Comparison of ENCODE assay signal across 24 cellular contexts in the genomic region with DNA sequence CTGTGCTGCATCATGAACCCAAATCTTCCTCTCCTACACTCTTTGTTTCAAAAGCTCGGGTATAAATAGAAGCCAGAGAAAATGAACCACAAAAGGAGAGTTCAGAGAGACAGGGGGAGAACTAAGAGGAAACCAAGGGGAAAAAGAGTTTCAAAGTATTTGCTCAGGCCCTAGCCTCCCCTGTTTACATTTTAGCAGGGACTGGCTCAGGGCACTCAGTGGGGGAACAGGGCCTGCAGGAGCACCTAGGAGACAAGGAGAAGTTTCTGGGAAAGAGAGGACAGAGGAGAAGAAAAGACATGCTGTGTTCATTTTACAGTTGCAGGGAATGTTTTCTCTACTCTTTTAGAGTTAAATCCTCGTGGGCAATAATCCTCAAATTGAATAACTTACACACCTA. TPM values are rescaled to one million over a fixed set of nuclear protein-coding genes. Genes with fewer than 3 reads are reported as not detected.
DNase-seq lines count a peak whose midpoint lies in the region; ATAC-seq and TF ChIP-seq lines count a peak whose summit lies in the region.
"Had no signal": no experiment of that assay in that cellular context is flagged by ENCODE, and none has a peak within 500 bp of the region (broad histone marks: within the 10 kb centered on the region; RNA-seq: fewer than 3 reads in every experiment).

No MANE protein-coding gene starts in this region.

- peaks cover 30% of the 10 kb centered on the region for H3K4me1 Mint-ChIP-seq in dendritic cell treated with granulocyte-macrophage colony-stimulating factor and Interleukin-4, amounts not matched to agents 40 ng/mL and 50 ng/mL, for 4 days (ENCODE audit: low read depth)
- peaks cover 5% of the 10 kb centered on the region for H3K4me1 Mint-ChIP-seq in osteocyte (ENCODE audit: unreplicated experiment)
- H3K4me1 Mint-ChIP-seq in activated CD8-positive, alpha-beta T cell treated with anti-CD3 and anti-CD28 coated beads, Interleukin-2, amount 10 ng/mL, durations not matched to agents 7 days and 5 days (ENCODE audit: low read depth): peaks cover 4% of the 10 kb centered on the region

- CTCF ChIA-PET in activated CD8-positive, alpha-beta T cell treated with anti-CD3 and anti-CD28 coated beads, Interleukin-2, amount 10 ng/mL, durations not matched to agents 7 days and 5 days (lab: Charles Lee): no interaction called here

- no peak for ATAC-seq in GM18873 (IDR thresholded peaks at IDR 0.05; ENCODE audit: low FRiP score, unreplicated experiment)
- no peak for ATAC-seq in activated CD8-positive, alpha-beta T cell treated with anti-CD3 and anti-CD28 coated beads, Interleukin-2, amount 10 ng/mL, durations not matched to agents 7 days and 5 days
- ATAC-seq: HCT116, Panc1 had no signal

- POLR2A ChIA-PET in activated CD8-positive, alpha-beta T cell treated with anti-CD3 and anti-CD28 coated beads, Interleukin-2, amount 10 ng/mL, durations not matched to agents 7 days and 5 days (lab: Charles Lee): interaction anchor here (0.7 kb wide), 1 partner anchor 157 kb away, joined by 3 read pairs; no protein-coding TSS in a partner anchor

- peak overlapping the region; percentile 5 for H3K27ac Mint-ChIP-seq in dendritic cell treated with granulocyte-macrophage colony-stimulating factor and Interleukin-4, amounts not matched to agents 40 ng/mL and 50 ng/mL, for 4 days
- H3K27ac Mint-ChIP-seq in osteocyte (ENCODE audit: unreplicated experiment): no peak overlapping the region
- H3K27ac Mint-ChIP-seq in activated CD8-positive, alpha-beta T cell treated with anti-CD3 and anti-CD28 coated beads, Interleukin-2, amount 10 ng/mL, durations not matched to agents 7 days and 5 days: no peak overlapping the region
- H3K27ac Mint-ChIP-seq: CD4-positive, CD25-positive, alpha-beta regulatory T cell had no signal

- intact Hi-C loops in dendritic cell treated with granulocyte-macrophage colony-stimulating factor and Interleukin-4, amounts not matched to agents 40 ng/mL and 50 ng/mL, for 4 days (cut with micrococcal nuclease): loop anchor here (5.0 kb wide), 1 partner anchor 64 kb away; no protein-coding TSS in a partner anchor

- H3K9me3 Mint-ChIP-seq in dendritic cell treated with granulocyte-macrophage colony-stimulating factor and Interleukin-4, amounts not matched to agents 40 ng/mL and 50 ng/mL, for 4 days: peaks cover 6% of the 10 kb centered on the region
- H3K9me3 Mint-ChIP-seq in osteocyte (ENCODE audit: unreplicated experiment): no peaks in the 10 kb centered on the region
- no peaks in the 10 kb centered on the region for H3K9me3 Mint-ChIP-seq in activated CD8-positive, alpha-beta T cell treated with anti-CD3 and anti-CD28 coated beads, Interleukin-2, amount 10 ng/mL, durations not matched to agents 7 days and 5 days (ENCODE audit: insufficient read depth)

- H3K4me3 Mint-ChIP-seq in dendritic cell treated with granulocyte-macrophage colony-stimulating factor and Interleukin-4, amounts not matched to agents 40 ng/mL and 50 ng/mL, for 4 days: no peak overlapping the region
- no peak overlapping the region for H3K4me3 Mint-ChIP-seq in osteocyte (ENCODE audit: unreplicated experiment)
- no peak overlapping the region for H3K4me3 Mint-ChIP-seq in activated CD8-positive, alpha-beta T cell treated with anti-CD3 and anti-CD28 coated beads, Interleukin-2, amount 10 ng/mL, durations not matched to agents 7 days and 5 days
- H3K4me3 Mint-ChIP-seq: CD4-positive, CD25-positive, alpha-beta regulatory T cell had no signal

- H3K27me3 Mint-ChIP-seq in dendritic cell treated with granulocyte-macrophage colony-stimulating factor and Interleukin-4, amounts not matched to agents 40 ng/mL and 50 ng/mL, for 4 days: peaks cover 14% of the 10 kb centered on the region
- H3K27me3 Mint-ChIP-seq in osteocyte (ENCODE audit: unreplicated experiment): peaks cover 40% of the 10 kb centered on the region
- peaks cover 27% of the 10 kb centered on the region for H3K27me3 Mint-ChIP-seq in activated CD8-positive, alpha-beta T cell treated with anti-CD3 and anti-CD28 coated beads, Interleukin-2, amount 10 ng/mL, durations not matched to agents 7 days and 5 days (ENCODE audit: low read depth)

- no peak for TF ChIP-seq CTCF in osteocyte (IDR thresholded peaks at IDR 0.05)

- DNase-seq in NOMO-1 treated with DMSO at 0.1 percent for 48 hours (lab: John Stamatoyannopoulos, UW; ENCODE audit: unreplicated experiment) (peak; percentile 11), NOMO-1 treated with dmso at 0.1 percent for 144 hours (lab: John Stamatoyannopoulos, UW; ENCODE audit: unreplicated experiment) (no peak), MV-4-11 (lab: John Stamatoyannopoulos, UW) (peak; percentile 31), osteocyte (ENCODE audit: extremely low spot score, unreplicated experiment) (peak; percentile 51)
- no peak for DNase-seq in activated CD8-positive, alpha-beta memory T cell treated with anti-CD3 and anti-CD28 coated beads for 24 hours
- DNase-seq in activated CD8-positive, alpha-beta T cell treated with anti-CD3 and anti-CD28 coated beads, Interleukin-2, amount 10 ng/mL, durations not matched to agents 7 days and 5 days: no peak
- DNase-seq: ACHN; BE2C; CD4-positive, CD25-positive, alpha-beta regulatory T cell; GOT3; IMR-90; KG1; NCI-H1105 treated with DMSO at 0.1 percent for 48 hours; NCI-H146; NCI-H1930; NCI-H2107; NCI-H446 treated with DMSO at 0.1 percent for 48 hours; NCI-H526 treated with DMSO at 0.1 percent for 48 hours; SHP77 had no signal

- H3K36me3 Mint-ChIP-seq in dendritic cell treated with granulocyte-macrophage colony-stimulating factor and Interleukin-4, amounts not matched to agents 40 ng/mL and 50 ng/mL, for 4 days (ENCODE audit: low read depth): no peaks in the 10 kb centered on the region
- H3K36me3 Mint-ChIP-seq in osteocyte (ENCODE audit: unreplicated experiment): no peaks in the 10 kb centered on the region
- H3K36me3 Mint-ChIP-seq in activated CD8-positive, alpha-beta T cell treated with anti-CD3 and anti-CD28 coated beads, Interleukin-2, amount 10 ng/mL, durations not matched to agents 7 days and 5 days (ENCODE audit: low read depth): no peaks in the 10 kb centered on the region
- H3K36me3 Mint-ChIP-seq: CD4-positive, CD25-positive, alpha-beta regulatory T cell had no signal

RNA-seq across cellular contexts. Expression of gene IL17RD, which starts 8.5 kb away (rescaled TPM):
- total RNA-seq in osteocyte: 2.9 and 3.9 TPM in 2 replicates
- total RNA-seq in activated CD8-positive, alpha-beta T cell treated with anti-CD3 and anti-CD28 coated beads, Interleukin-2, amount 10 ng/mL, durations not matched to agents 7 days and 5 days: not detected
- total RNA-seq: CD4-positive, CD25-positive, alpha-beta regulatory T cell; T-helper 1 cell treated with Interleukin-12 subunit alpha and Interleukin-12 subunit beta and Interleukin-4 antibody, amounts not matched to agents 30 ng/mL and 1 ng/mL, for 36 hours had no signal

RNA-seq across cellular contexts. Expression of gene HESX1, which starts 26.1 kb away (rescaled TPM):
- total RNA-seq in osteocyte: 1.3 and 2.0 TPM in 2 replicates
- total RNA-seq in activated CD8-positive, alpha-beta T cell treated with anti-CD3 and anti-CD28 coated beads, Interleukin-2, amount 10 ng/mL, durations not matched to agents 7 days and 5 days: under 1 TPM; 0.37 to 0.68 TPM
- total RNA-seq: CD4-positive, CD25-positive, alpha-beta regulatory T cell had no signal

RNA-seq across cellular contexts. Expression of gene APPL1, which starts 53.8 kb away (rescaled TPM):
- 36.2 and 38.9 TPM in 2 replicates for total RNA-seq in osteocyte
- 10 to 100 TPM; 36.6 to 37.3 TPM for total RNA-seq in activated CD8-positive, alpha-beta T cell treated with anti-CD3 and anti-CD28 coated beads, Interleukin-2, amount 10 ng/mL, durations not matched to agents 7 days and 5 days

Comparison
In these comparisons a context has a peak if more than half of its experiments do, and no peak if none do; other contexts are left out.
1. DNase-seq: peak in NOMO-1 treated with DMSO at 0.1 percent for 48 hours (single experiment), MV-4-11 (single experiment) and osteocyte (single experiment); none in NOMO-1 treated with dmso at 0.1 percent for 144 hours (single experiment), activated CD8-positive, alpha-beta memory T cell treated with anti-CD3 and anti-CD28 coated beads for 24 hours (single experiment) and activated CD8-positive, alpha-beta T cell treated with anti-CD3 and anti-CD28 coated beads, Interleukin-2, amount 10 ng/mL, durations not matched to agents 7 days and 5 days (single experiment).